1 cellular context compared by ENCODE assay signal in genomic region chrX:56563231-56564116, GRCh38.
A peak's percentile ranks its signal among the peaks of the same experiment; 100 is the strongest.
TF ChIP-seq lines count a peak whose summit lies in the region.

Gene UBQLN2 (plus strand): TSS chrX:56563627. CDS start chrX:56563874, 247 bp downstream.

TF ChIP-seq in HEK293, 187 proteins besides CTCF, POLR2A, EP300 and RAD21 (continued from another document and continues in another):
- TF ChIP-seq WT1 (tag by site-specific recombination; IDR thresholded peaks at IDR 0.05) (no peak), ZNF785 (tag by site-specific recombination; IDR thresholded peaks at IDR 0.05) (no peak), ZBTB20 (tag by site-specific recombination; IDR thresholded peaks at IDR 0.05) (peak; percentile 26; the same call in 1 of the 2 replicates), YY1 (tag by site-specific recombination; IDR thresholded peaks at IDR 0.05) (peak; percentile 87), ZNF280C (tag by site-specific recombination; IDR thresholded peaks at IDR 0.05) (no peak), ZNF701 (tag by site-specific recombination; IDR thresholded peaks at IDR 0.05) (no peak), ZIC2 (tag by site-specific recombination; IDR thresholded peaks at IDR 0.05) (no peak), KLF9 (tag by site-specific recombination; IDR thresholded peaks at IDR 0.05; ENCODE audit: low read depth) (peak; percentile 83), ZBTB44 (tag by site-specific recombination; IDR thresholded peaks at IDR 0.05) (no peak), MEIS1 (CRISPR knock-in tag; IDR thresholded peaks at IDR 0.05; ENCODE audit: borderline replicate concordance) (no peak), ZEB2 (tag by site-specific recombination; IDR thresholded peaks at IDR 0.05) (peak; percentile 60; the same call in 1 of the 2 replicates), ZNF549 (tag by site-specific recombination; IDR thresholded peaks at IDR 0.05) (no peak), ZBTB48 (tag by site-specific recombination; IDR thresholded peaks at IDR 0.05) (no peak), ZNF654 (tag by site-specific recombination; IDR thresholded peaks at IDR 0.05; ENCODE audit: low read depth) (no peak), SCRT2 (tag by site-specific recombination; IDR thresholded peaks at IDR 0.05) (no peak), KLF1 (tag by site-specific recombination; IDR thresholded peaks at IDR 0.05) (0 out of 2 replicates have a peak, but pooled peaks have one; percentile 32), ZNF561 (tag by site-specific recombination; IDR thresholded peaks at IDR 0.05; ENCODE audit: borderline replicate concordance) (peak; percentile 74; the same call in 1 of the 2 replicates), HOXA7 (CRISPR knock-in tag; IDR thresholded peaks at IDR 0.05; ENCODE audit: borderline replicate concordance) (no peak), ZBTB8A (tag by site-specific recombination; IDR thresholded peaks at IDR 0.05) (peak; percentile 56; the same call in 1 of the 2 replicates), ZNF792 (tag by site-specific recombination; IDR thresholded peaks at IDR 0.05) (no peak), ZNF324 (tag by site-specific recombination; IDR thresholded peaks at IDR 0.05) (no peak), ZNF670 (tag by site-specific recombination; IDR thresholded peaks at IDR 0.05; ENCODE audit: low read depth) (no peak), ZFP37 (tag by site-specific recombination; IDR thresholded peaks at IDR 0.05) (0 out of 2 replicates have a peak, but pooled peaks have one; percentile 25), ZNF2 (tag by site-specific recombination; IDR thresholded peaks at IDR 0.05) (peak; percentile 26; the same call in 1 of the 2 replicates), ZNF24 (tag by site-specific recombination; IDR thresholded peaks at IDR 0.05) (no peak), ZNF791 (tag by site-specific recombination; IDR thresholded peaks at IDR 0.05) (no peak), ZNF768 (tag by site-specific recombination; IDR thresholded peaks at IDR 0.05) (0 out of 2 replicates have a peak, but pooled peaks have one; percentile 24), ZNF416 (tag by site-specific recombination; IDR thresholded peaks at IDR 0.05) (no peak), ZNF274 (IDR thresholded peaks at IDR 0.05; ENCODE audit: low read length) (no peak), ZNF274 (tag by site-specific recombination; IDR thresholded peaks at IDR 0.05; ENCODE audit: borderline replicate concordance) (no peak), ZNF639 (tag by site-specific recombination; IDR thresholded peaks at IDR 0.05) (no peak), ZBTB26 (tag by site-specific recombination; optimal IDR thresholded peaks at IDR 0.05) (peak; percentile 91), ZNF621 (tag by site-specific recombination; IDR thresholded peaks at IDR 0.05) (no peak), ZBTB11 (tag by site-specific recombination; conservative IDR thresholded peaks at IDR 0.05; ENCODE audit: low read depth) (peak; percentile 21; the same call in 1 of the 2 replicates), ZNF571 (tag by site-specific recombination; IDR thresholded peaks at IDR 0.05) (no peak), ZNF112 (tag by site-specific recombination; IDR thresholded peaks at IDR 0.05) (no peak), ZNF280D (tag by site-specific recombination; IDR thresholded peaks at IDR 0.05) (no peak), ZNF433 (tag by site-specific recombination; IDR thresholded peaks at IDR 0.05; ENCODE audit: low read depth) (no peak), ZSCAN4 (tag by site-specific recombination; IDR thresholded peaks at IDR 0.05) (no peak; the same call in 1 of the 2 replicates), EGR2 (tag by site-specific recombination; IDR thresholded peaks at IDR 0.05; ENCODE audit: low read depth) (peak; percentile 52; the same call in 1 of the 2 replicates), ZNF311 (tag by site-specific recombination; IDR thresholded peaks at IDR 0.05; ENCODE audit: borderline replicate concordance) (no peak), ZSCAN30 (tag by site-specific recombination; IDR thresholded peaks at IDR 0.05) (peak; percentile 76), ZSCAN23 (tag by site-specific recombination; IDR thresholded peaks at IDR 0.05) (no peak), BCL11B (tag by site-specific recombination; IDR thresholded peaks at IDR 0.05; ENCODE audit: low read depth) (no peak), ZNF341 (tag by site-specific recombination; IDR thresholded peaks at IDR 0.05; ENCODE audit: low read depth) (peak; percentile 55), ZNF629 (tag by site-specific recombination; IDR thresholded peaks at IDR 0.05) (peak; percentile 86), ZNF513 (tag by site-specific recombination; IDR thresholded peaks at IDR 0.05) (peak; percentile 19; the same call in 1 of the 2 replicates), ZNF596 (tag by site-specific recombination; IDR thresholded peaks at IDR 0.05) (no peak), ZNF335 (tag by site-specific recombination; conservative IDR thresholded peaks at IDR 0.05) (peak; percentile 64), KLF17 (tag by site-specific recombination; IDR thresholded peaks at IDR 0.05) (peak; percentile 31; the same call in 1 of the 2 replicates), ZNF501 (tag by site-specific recombination; IDR thresholded peaks at IDR 0.05) (0 out of 2 replicates have a peak, but pooled peaks have one; percentile 57), ZNF776 (tag by site-specific recombination; IDR thresholded peaks at IDR 0.05; ENCODE audit: borderline replicate concordance) (no peak)
